In genomic region chr5:55829956-55830355, GRCh38 we compare ENCODE assay signal across 14 cellular contexts. TPM values are rescaled to one million over a fixed set of nuclear protein-coding genes. Genes with fewer than 3 reads are reported as not detected.
"Had no signal": no experiment of that assay in that cellular context is flagged by ENCODE, and none has a peak within 500 bp of the region (broad histone marks: within the 10 kb centered on the region; RNA-seq: fewer than 3 reads in every experiment).

No MANE protein-coding gene starts in this region.

- H3K4me1 ChIP-seq: upper lobe of right lung had no signal

- H3K36me3 ChIP-seq: upper lobe of right lung had no signal

- DNase-seq: activated CD4-positive, CD25-positive, alpha-beta regulatory T cell; activated effector memory CD4-positive, alpha-beta T cell treated with anti-CD3 and anti-CD28 coated beads, Interleukin-2, amount 50 U/mL, for 16 hours; cortex of kidney; effector memory CD4-positive, alpha-beta T cell; erythroblast; hippocampal formation; natural killer cell; right cardiac atrium; stimulated activated naive B cell treated with anti-CD40 and anti-IgM and Interleukin-4, amounts not matched to agents 10 μg/mL and 1 μg/mL and 100 μg/mL, for 72 hours; upper lobe of right lung had no signal

- H3K27me3 ChIP-seq: upper lobe of right lung had no signal

- ATAC-seq: natural killer cell; right cardiac atrium; stimulated activated naive B cell treated with anti-CD40 and anti-IgM and Interleukin-4, amounts not matched to agents 10 μg/mL and 1 μg/mL and 100 μg/mL, for 72 hours; upper lobe of right lung had no signal

- H3K4me3 Mint-ChIP-seq: central memory CD8-positive, alpha-beta T cell; natural killer cell; stimulated activated naive B cell treated with anti-CD40 and anti-IgM and Interleukin-4, amounts not matched to agents 10 μg/mL and 1 μg/mL and 100 μg/mL, for 72 hours had no signal

- H3K4me1 Mint-ChIP-seq: central memory CD8-positive, alpha-beta T cell; natural killer cell; stimulated activated naive B cell treated with anti-CD40 and anti-IgM and Interleukin-4, amounts not matched to agents 10 μg/mL and 1 μg/mL and 100 μg/mL, for 72 hours had no signal

- H3K27ac Mint-ChIP-seq: natural killer cell; stimulated activated naive B cell treated with anti-CD40 and anti-IgM and Interleukin-4, amounts not matched to agents 10 μg/mL and 1 μg/mL and 100 μg/mL, for 72 hours had no signal

- H3K4me3 ChIP-seq: lung, smooth muscle cell, upper lobe of right lung had no signal

- H3K36me3 Mint-ChIP-seq: natural killer cell; stimulated activated naive B cell treated with anti-CD40 and anti-IgM and Interleukin-4, amounts not matched to agents 10 μg/mL and 1 μg/mL and 100 μg/mL, for 72 hours had no signal

- H3K9me3 Mint-ChIP-seq: central memory CD8-positive, alpha-beta T cell; natural killer cell had no signal

- H3K9me3 ChIP-seq: upper lobe of right lung had no signal

- H3K4me2 ChIP-seq: smooth muscle cell had no signal

- H3K27ac ChIP-seq: upper lobe of right lung had no signal

RNA-seq across cellular contexts. Expression of gene IL31RA, which starts 21.2 kb away (rescaled TPM):
- total RNA-seq: natural killer cell, posterior vena cava, right cardiac atrium had no signal
- polyA plus RNA-seq: right cardiac atrium had no signal
